Comparison of ENCODE assay signal across 14 cellular contexts in genomic region chr9:133563286-133564213, GRCh38. TPM values are rescaled to one million over a fixed set of nuclear protein-coding genes. Genes with fewer than 3 reads are reported as not detected.
DNase-seq lines count a peak whose midpoint lies in the region; ATAC-seq, FAIRE-seq and TF ChIP-seq lines count a peak whose summit lies in the region.
"Had no signal": no experiment of that assay in that cellular context is flagged by ENCODE, and none has a peak within 500 bp of the region (broad histone marks: within the 10 kb centered on the region; RNA-seq: fewer than 3 reads in every experiment).

No MANE protein-coding gene starts in this region.

- in situ Hi-C loops in GM23248 (cut with MboI): no loop called here

- WGBS in GM23248 (ENCODE audit: low coverage in 1 of 2, low lambda C conversion rate in 2 of 2, missing lambda C conversion rate in 2 of 2), 2 experiments: 2 to 6% methylated on average over 14 of the region's 14 CpGs

- peaks cover 16% of the 10 kb centered on the region; the same call in 1 of the 2 replicates for H3K27me3 ChIP-seq in GM23248 (replicated peaks; ENCODE audit: insufficient read depth)

- peak overlapping the region; percentile 74 for H3K27ac Mint-ChIP-seq in chondrocyte (ENCODE audit: unreplicated experiment)

- no peak overlapping the region for H3K4me3 Mint-ChIP-seq in chondrocyte (ENCODE audit: unreplicated experiment)

- no peak for TF ChIP-seq CTCF in chondrocyte (IDR thresholded peaks at IDR 0.05)

- no peak overlapping the region for H2AFZ ChIP-seq in GM23248

- H3K4me1 ChIP-seq in GM23248 (ENCODE audit: insufficient read depth): peaks cover under 1% of the 10 kb centered on the region; the same call in 1 of the 2 replicates

- no peak overlapping the region for H3K9ac ChIP-seq in GM23248

- peak; percentile 34 for DNase-seq in A172 (ENCODE audit: low spot score)
- peak; percentile 40 for DNase-seq in GM23248
- DNase-seq in chondrocyte (ENCODE audit: low spot score): no peak
- peak; percentile 34 for DNase-seq in mucosa of gallbladder (ENCODE audit: low spot score)
- DNase-seq in HTR-8/SVneo (ENCODE audit: insufficient read length, low spot score): no peak
- no peak for DNase-seq in activated effector memory CD4-positive, alpha-beta T cell treated with Interleukin-2 at 50 U/mL for 16 hours
- DNase-seq: anterior cingulate cortex; mesendoderm; NCI-H1048; stimulated activated CD4-positive, alpha-beta T cell treated with anti-CD3 and anti-CD28 coated beads, Interleukin-15, amount 100 ng/mL, for 24 hours had no signal

- no peaks in the 10 kb centered on the region for H3K36me3 ChIP-seq in GM23248 (ENCODE audit: low read depth)

- no peak overlapping the region for H3K27ac ChIP-seq in GM23248

- no peaks in the 10 kb centered on the region for H4K20me1 ChIP-seq in GM23248 (ENCODE audit: insufficient read depth)

- H3K36me3 Mint-ChIP-seq in chondrocyte (ENCODE audit: low read depth): no peaks in the 10 kb centered on the region
- H3K36me3 Mint-ChIP-seq: CD4-positive, alpha-beta memory T cell had no signal

- no peak overlapping the region for H3K4me2 ChIP-seq in GM23248 (ENCODE audit: unreplicated experiment)

- peaks cover 17% of the 10 kb centered on the region for H3K4me1 Mint-ChIP-seq in chondrocyte (ENCODE audit: low read depth)

- no peak for FAIRE-seq in HTR-8/SVneo (lab: Jason Lieb, UNC)

- no peaks in the 10 kb centered on the region for H3K9me3 ChIP-seq in GM23248 (ENCODE audit: low read depth)

- no peaks in the 10 kb centered on the region for H3K9me2 ChIP-seq in GM23248 (ENCODE audit: insufficient read depth)

- no peaks in the 10 kb centered on the region for H3K9me3 Mint-ChIP-seq in chondrocyte (ENCODE audit: low read depth)

- H3K27me3 Mint-ChIP-seq in chondrocyte (ENCODE audit: low read depth): peaks cover 13% of the 10 kb centered on the region

- H3K4me3 ChIP-seq in GM23248: no peak overlapping the region

- ATAC-seq in HG02970 (IDR thresholded peaks at IDR 0.05; ENCODE audit: low FRiP score, unreplicated experiment): no peak
- no peak for ATAC-seq in activated CD4-positive, CD25-positive, alpha-beta regulatory T cell treated with anti-CD3 and anti-CD28 coated beads, Interleukin-2, amount 50 U/mL, for 24 hours

- no peaks in the 10 kb centered on the region for H3K79me2 ChIP-seq in GM23248 (ENCODE audit: insufficient read depth)

- H3F3A ChIP-seq in GM23248 (ENCODE audit: insufficient read depth): no peaks in the 10 kb centered on the region

RNA-seq across cellular contexts. Expression of gene ADAMTSL2, which starts 29.0 kb away (rescaled TPM):
- total RNA-seq in A172 (2014; rRNA removed; shearing (Covaris generic)): 0.12 and 0.16 TPM in 2 replicates
- total RNA-seq in GM23248 (2014; rRNA removed; shearing (Covaris generic)): 0.11 TPM in 1 of 2 replicates, not detected in the other
- not detected in 2 replicates for polyA plus RNA-seq in GM23248 (2016; fragmentation: Nextera tagmentation; extraction: Ambion mirVana)
- total RNA-seq in chondrocyte (0.15 to 0.31 TPM (median 0.23 TPM) in 3 replicates), mucosa of gallbladder (14.0 TPM)

RNA-seq across cellular contexts. Expression of gene MYMK, which starts 38.8 kb away (rescaled TPM):
- not detected in 2 replicates for total RNA-seq in A172 (2014; rRNA removed; shearing (Covaris generic))
- not detected in 2 replicates for total RNA-seq in GM23248 (2014; rRNA removed; shearing (Covaris generic))
- polyA plus RNA-seq in GM23248 (2016; fragmentation: Nextera tagmentation; extraction: Ambion mirVana): not detected in 2 replicates
- total RNA-seq in chondrocyte (not detected in 3 replicates), mucosa of gallbladder (not detected)
- total RNA-seq: CD4-positive, alpha-beta memory T cell; SK-MEL-5 had no signal
- polyA plus RNA-seq: CD4-positive, alpha-beta memory T cell had no signal

RNA-seq across cellular contexts. Expression of gene FAM163B, which starts 45.6 kb away (rescaled TPM):
- total RNA-seq in A172 (2014; rRNA removed; shearing (Covaris generic)): not detected in 2 replicates
- total RNA-seq in GM23248 (2014; rRNA removed; shearing (Covaris generic)): not detected in 2 replicates
- not detected in 2 replicates for polyA plus RNA-seq in GM23248 (2016; fragmentation: Nextera tagmentation; extraction: Ambion mirVana)
- not detected in 3 replicates for total RNA-seq in chondrocyte
- 0.81 TPM for total RNA-seq in mucosa of gallbladder
- total RNA-seq: CD4-positive, alpha-beta memory T cell; SK-MEL-5 had no signal
- polyA plus RNA-seq: CD4-positive, alpha-beta memory T cell had no signal

Comparison
In these comparisons a context has a peak if more than half of its experiments do, and no peak if none do; other contexts are left out.
1. DNase-seq: peak in A172 (single experiment), GM23248 (single experiment) and mucosa of gallbladder (single experiment); none in chondrocyte (single experiment), HTR-8/SVneo (single experiment) and activated effector memory CD4-positive, alpha-beta T cell treated with Interleukin-2 at 50 U/mL for 16 hours (single experiment).
2. RNA of gene ADAMTSL2, which starts 29.0 kb away (total RNA-seq): 14.0 TPM in mucosa of gallbladder (single experiment); 0.12 to 0.16 TPM in A172, 0.15 to 0.31 TPM in chondrocyte and 0.11 TPM in GM23248; every median in the first group is over 10 times any median in the second.